15 cellular contexts compared by ENCODE assay signal in the genomic region with DNA sequence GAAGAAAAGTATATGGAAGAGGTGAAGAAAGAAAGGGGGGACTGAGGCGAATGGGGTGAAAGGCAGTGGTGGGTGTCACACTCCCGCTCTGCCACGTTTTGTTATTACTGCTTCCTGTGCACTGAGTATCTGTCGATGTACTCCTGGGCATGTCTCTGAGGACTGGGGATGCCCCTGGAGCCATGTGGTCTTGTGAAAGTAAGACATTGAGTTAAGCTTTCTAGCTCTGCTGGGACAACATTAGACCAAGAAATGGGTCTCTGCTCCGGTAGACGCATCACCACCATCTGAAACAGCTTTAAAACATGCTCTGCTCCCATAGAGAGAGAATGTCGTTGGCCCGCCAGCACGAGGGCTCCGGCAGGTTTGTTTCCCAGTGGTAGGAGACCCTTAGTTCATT. TPM values are rescaled to one million over a fixed set of nuclear protein-coding genes. Genes with fewer than 3 reads are reported as not detected.
A peak's percentile ranks its signal among the peaks of the same experiment; 100 is the strongest.
DNase-seq lines count a peak whose midpoint lies in the region; ATAC-seq and TF ChIP-seq lines count a peak whose summit lies in the region.
"Had no signal": no experiment of that assay in that cellular context is flagged by ENCODE, and none has a peak within 500 bp of the region (broad histone marks: within the 10 kb centered on the region; RNA-seq: fewer than 3 reads in every experiment).

No MANE protein-coding gene starts in this region.

- peaks cover 77% of the 10 kb centered on the region for H3K4me1 Mint-ChIP-seq in activated T-cell treated with anti-CD3 and anti-CD28 coated beads, Interleukin-2, amount 50 U/mL, for 24 hours (ENCODE audit: low read depth)

- H3K9me3 Mint-ChIP-seq in activated T-cell treated with anti-CD3 and anti-CD28 coated beads, Interleukin-2, amount 50 U/mL, for 24 hours, result no peaks in the 10 kb centered on the region
- H3K9me3 Mint-ChIP-seq: CD8-positive, alpha-beta memory T cell had no signal

- POLR2A ChIA-PET in PC-3 (lab: Charles Lee; ENCODE audit: unreplicated experiment), result no interaction called here

- CTCF ChIA-PET in PC-3 (lab: Charles Lee), result no interaction called here

- H3K9me3 ChIP-seq in OCI-LY3 (ENCODE audit: insufficient read depth, low read length) (no peaks in the 10 kb centered on the region), smooth muscle cell (replicated peaks; ENCODE audit: low read depth) (no peaks in the 10 kb centered on the region), PC-3 (ENCODE audit: low read length) (no peaks in the 10 kb centered on the region)
- H3K9me3 ChIP-seq: A549, spleen, thoracic aorta had no signal

- 96% methylated on average over 10 of the region's 10 CpGs for WGBS in smooth muscle cell (ENCODE audit: low lambda C conversion rate)

- no peaks in the 10 kb centered on the region; the same call in 1 of the 2 replicates for H3K9me2 ChIP-seq in PC-3 (replicated peaks; ENCODE audit: low read length)

- H3K27me3 Mint-ChIP-seq in activated T-cell treated with anti-CD3 and anti-CD28 coated beads, Interleukin-2, amount 50 U/mL, for 24 hours, result no peaks in the 10 kb centered on the region

- H3K4me2 ChIP-seq in OCI-LY3 (ENCODE audit: low read length), result peak overlapping the region; percentile 27
- no peak overlapping the region for H3K4me2 ChIP-seq in smooth muscle cell
- no peak overlapping the region for H3K4me2 ChIP-seq in PC-3 (ENCODE audit: low read length)
- H3K4me2 ChIP-seq: A549 had no signal

- DNase-seq in activated T-cell treated with anti-CD3 and anti-CD28 coated beads, Interleukin-2, amount 50 U/mL, for 24 hours, result peak; percentile 35
- DNase-seq in activated T-cell treated with anti-CD3 and anti-CD28 coated beads for 4 hours, result no peak
- DNase-seq in stimulated activated CD8-positive, alpha-beta memory T cell treated with anti-CD3 and anti-CD28 coated beads, Interleukin-4, amount 100 ng/mL, for 48 hours, result peak; percentile 54
- no peak for DNase-seq in smooth muscle cell (lab: John Stamatoyannopoulos, UW; ENCODE audit: unreplicated experiment)
- no peak for DNase-seq in PC-3
- no peak for DNase-seq in foreskin keratinocyte
- DNase-seq: NCI-H1930, NCI-H526, spleen had no signal

- H3K9ac ChIP-seq in OCI-LY3 (ENCODE audit: low read length) (peak overlapping the region; percentile 25; the same call in 1 of the 2 replicates), smooth muscle cell (ENCODE audit: low read depth) (no peak overlapping the region), PC-3 (ENCODE audit: low read length) (no peak overlapping the region)
- H3K9ac ChIP-seq: parathyroid adenoma had no signal

- no peak for TF ChIP-seq CTCF in OCI-LY3 (IDR thresholded peaks at IDR 0.05; ENCODE audit: low read depth, low read length)
- TF ChIP-seq CTCF in smooth muscle cell (IDR thresholded peaks at IDR 0.05; ENCODE audit: borderline replicate concordance, insufficient read depth, poor library complexity, severe bottlenecking), result no peak
- TF ChIP-seq CTCF in PC-3 (conservative IDR thresholded peaks at IDR 0.05; ENCODE audit: low read depth, low read length), result no peak
- no peak for TF ChIP-seq CTCF in foreskin keratinocyte (conservative IDR thresholded peaks at IDR 0.05)

- H3K27me3 ChIP-seq in OCI-LY3 (ENCODE audit: low read depth, low read length), result no peaks in the 10 kb centered on the region
- H3K27me3 ChIP-seq in smooth muscle cell (ENCODE audit: low read depth), result no peaks in the 10 kb centered on the region
- no peaks in the 10 kb centered on the region for H3K27me3 ChIP-seq in PC-3 (ENCODE audit: low read length)
- no peaks in the 10 kb centered on the region for H3K27me3 ChIP-seq in foreskin keratinocyte

- H3K27ac ChIP-seq in OCI-LY3 (ENCODE audit: low read length) (peak overlapping the region; percentile 32; the same call in 1 of the 2 replicates), smooth muscle cell (ENCODE audit: low read depth) (no peak overlapping the region), PC-3 (ENCODE audit: low read length) (no peak overlapping the region), foreskin keratinocyte (no peak overlapping the region)
- H3K27ac ChIP-seq: A549, parathyroid adenoma, spleen, thoracic aorta had no signal

- peak overlapping the region; percentile 83 for H3K27ac Mint-ChIP-seq in activated T-cell treated with anti-CD3 and anti-CD28 coated beads, Interleukin-2, amount 50 U/mL, for 24 hours

- H3K36me3 ChIP-seq in OCI-LY3 (replicated peaks; ENCODE audit: low read depth, low read length) (no peaks in the 10 kb centered on the region), smooth muscle cell (ENCODE audit: low read depth) (no peaks in the 10 kb centered on the region), PC-3 (ENCODE audit: low read depth, low read length) (no peaks in the 10 kb centered on the region)
- H3K36me3 ChIP-seq: spleen, thoracic aorta had no signal

- H3K4me1 ChIP-seq in OCI-LY3 (ENCODE audit: low read length) (peaks cover 36% of the 10 kb centered on the region), smooth muscle cell (ENCODE audit: low read depth) (no peaks in the 10 kb centered on the region), PC-3 (ENCODE audit: insufficient read depth, low read length) (peaks cover 12% of the 10 kb centered on the region), foreskin keratinocyte (no peaks in the 10 kb centered on the region)
- H3K4me1 ChIP-seq: parathyroid adenoma had no signal

- intact Hi-C loops in PC-3 (cut with micrococcal nuclease), result no loop called here

- H2AFZ ChIP-seq in OCI-LY3 (ENCODE audit: low read depth, low read length) (peak overlapping the region; percentile 68; the same call in 1 of the 2 replicates), smooth muscle cell (ENCODE audit: low read depth) (no peak overlapping the region), PC-3 (ENCODE audit: low read length) (no peak overlapping the region)
- H2AFZ ChIP-seq: parathyroid adenoma had no signal

- no peak overlapping the region for H3K4me3 ChIP-seq in OCI-LY3 (ENCODE audit: low read length)
- no peak overlapping the region for H3K4me3 ChIP-seq in smooth muscle cell
- no peak overlapping the region for H3K4me3 ChIP-seq in PC-3 (ENCODE audit: low read length)
- H3K4me3 ChIP-seq: A549, spleen, thoracic aorta had no signal

- H3K79me2 ChIP-seq in OCI-LY3 (ENCODE audit: low read length) (no peaks in the 10 kb centered on the region), smooth muscle cell (ENCODE audit: low read depth) (no peaks in the 10 kb centered on the region), PC-3 (ENCODE audit: low read length) (no peaks in the 10 kb centered on the region)
- H3K79me2 ChIP-seq: parathyroid adenoma had no signal

- no TSS peak for BruUV-seq in PC-3 (replicated peaks; lab: Mats Ljungman, UMichigan)

- H3F3A ChIP-seq in smooth muscle cell (ENCODE audit: low read depth), result no peaks in the 10 kb centered on the region
- H3F3A ChIP-seq in PC-3 (ENCODE audit: low read length, unreplicated experiment), result no peaks in the 10 kb centered on the region

- no peaks in the 10 kb centered on the region for H3K36me3 Mint-ChIP-seq in activated T-cell treated with anti-CD3 and anti-CD28 coated beads, Interleukin-2, amount 50 U/mL, for 24 hours (ENCODE audit: low read depth)
- H3K36me3 Mint-ChIP-seq: CD8-positive, alpha-beta memory T cell had no signal

- no peaks in the 10 kb centered on the region for H4K20me1 ChIP-seq in OCI-LY3 (ENCODE audit: insufficient read depth, low read length)
- no peaks in the 10 kb centered on the region for H4K20me1 ChIP-seq in smooth muscle cell (ENCODE audit: low read depth)
- no peaks in the 10 kb centered on the region for H4K20me1 ChIP-seq in PC-3 (ENCODE audit: low read length)

- ATAC-seq in GM21717 (IDR thresholded peaks at IDR 0.05; ENCODE audit: unreplicated experiment), result peak; percentile 35
- no peak for ATAC-seq in PC-3
- ATAC-seq in foreskin keratinocyte, result no peak
- ATAC-seq: A549 had no signal

- H3K4me3 Mint-ChIP-seq in activated T-cell treated with anti-CD3 and anti-CD28 coated beads, Interleukin-2, amount 50 U/mL, for 24 hours, result peak overlapping the region; percentile 6

RNA-seq across cellular contexts. Expression of gene IRF4, which starts 40.0 kb away (rescaled TPM):
- 0.04 TPM in 1 of 2 replicates, not detected in the other for total RNA-seq in smooth muscle cell
- polyA plus RNA-seq in smooth muscle cell, result not detected in 2 replicates
- 0.15 TPM in 1 of 2 replicates, not detected in the other for total RNA-seq in PC-3 (2014; rRNA removed)
- total RNA-seq in foreskin keratinocyte, result not detected in 2 replicates
- polyA plus RNA-seq in foreskin keratinocyte, result not detected in 2 replicates

Comparison
In these comparisons a context has a peak if more than half of its experiments do, and no peak if none do; other contexts are left out.
1. DNase-seq: peak in activated T-cell treated with anti-CD3 and anti-CD28 coated beads, Interleukin-2, amount 50 U/mL, for 24 hours (single experiment) and stimulated activated CD8-positive, alpha-beta memory T cell treated with anti-CD3 and anti-CD28 coated beads, Interleukin-4, amount 100 ng/mL, for 48 hours (single experiment); none in activated T-cell treated with anti-CD3 and anti-CD28 coated beads for 4 hours (single experiment), smooth muscle cell (single experiment), PC-3 (single experiment) and foreskin keratinocyte (0 of 2).